ENCODE assay signal across 1 cellular context in genomic region chrX:148609766-148610698, GRCh38.
TF ChIP-seq lines count a peak whose summit lies in the region.

No MANE protein-coding gene starts in this region.

TF ChIP-seq in GM12878, 131 proteins besides CTCF, POLR2A, EP300 and RAD21 (continued from another document):
- TF ChIP-seq NKRF (conservative IDR thresholded peaks at IDR 0.05): no peak
- TF ChIP-seq BCL3 (IDR thresholded peaks at IDR 0.05; ENCODE audit: borderline replicate concordance, insufficient read depth, low read depth, low read length, poor library complexity, severe bottlenecking): no peak
- no peak for TF ChIP-seq TAF1 (IDR thresholded peaks at IDR 0.05; ENCODE audit: borderline replicate concordance, low read depth, low read length)
- TF ChIP-seq YBX1 (IDR thresholded peaks at IDR 0.05): no peak
- TF ChIP-seq FOXM1 (IDR thresholded peaks at IDR 0.05; ENCODE audit: low read depth, low read length): no peak
- peak; percentile 60 for TF ChIP-seq ATF2 (IDR thresholded peaks at IDR 0.05; ENCODE audit: low read length)
- TF ChIP-seq EED (IDR thresholded peaks at IDR 0.05; ENCODE audit: low read depth): peak; percentile 65
- TF ChIP-seq JUND (IDR thresholded peaks at IDR 0.05; ENCODE audit: low read depth, low read length): peak; percentile 65; the same call in 1 of the 2 replicates
- TF ChIP-seq CEBPB (IDR thresholded peaks at IDR 0.05; ENCODE audit: borderline replicate concordance in 1 of 2, low read depth in 2 of 2, low read length in 2 of 2): no peak
- no peak for TF ChIP-seq ESRRA (IDR thresholded peaks at IDR 0.05; ENCODE audit: low read length)
- TF ChIP-seq STAT1 (conservative IDR thresholded peaks at IDR 0.05): no peak
- TF ChIP-seq CHD2 (IDR thresholded peaks at IDR 0.05; ENCODE audit: borderline replicate concordance, low read depth, low read length): no peak
- peak; percentile 72 for TF ChIP-seq JUNB (IDR thresholded peaks at IDR 0.05)
- TF ChIP-seq TCF7 (IDR thresholded peaks at IDR 0.05; ENCODE audit: borderline replicate concordance): no peak
- TF ChIP-seq SKIL (IDR thresholded peaks at IDR 0.05; ENCODE audit: low read depth, poor library complexity, severe bottlenecking): no peak
- TF ChIP-seq NFXL1 (IDR thresholded peaks at IDR 0.05; ENCODE audit: borderline replicate concordance): no peak
- TF ChIP-seq ZNF207 (IDR thresholded peaks at IDR 0.05; ENCODE audit: borderline replicate concordance): no peak
- TF ChIP-seq MEF2A (IDR thresholded peaks at IDR 0.05; ENCODE audit: insufficient read depth, low read depth, low read length): no peak
- TF ChIP-seq IKZF2 (IDR thresholded peaks at IDR 0.05): peak; percentile 7 to 61
- no peak for TF ChIP-seq E2F8 (IDR thresholded peaks at IDR 0.05; ENCODE audit: low read depth, partially characterized antibody)
- TF ChIP-seq BACH1 (IDR thresholded peaks at IDR 0.05; ENCODE audit: borderline replicate concordance): no peak
- TF ChIP-seq SIX5 (IDR thresholded peaks at IDR 0.05; ENCODE audit: low read depth, low read length, severe bottlenecking): no peak
- TF ChIP-seq IKZF1 (conservative IDR thresholded peaks at IDR 0.05): peak; percentile 71
- TF ChIP-seq EGR1 (IDR thresholded peaks at IDR 0.05; ENCODE audit: borderline replicate concordance in 1 of 2, low read depth in 2 of 2, low read length in 2 of 2): no peak
- 0 out of 2 replicates have a peak, but pooled peaks have one; percentile 34 for TF ChIP-seq ZBED1 (IDR thresholded peaks at IDR 0.05; ENCODE audit: borderline replicate concordance)
- TF ChIP-seq SREBF2 (IDR thresholded peaks at IDR 0.05; ENCODE audit: low read length): no peak
- TF ChIP-seq BRCA1 (IDR thresholded peaks at IDR 0.05; ENCODE audit: low read depth, low read length): no peak
- TF ChIP-seq MTA2 (IDR thresholded peaks at IDR 0.05; ENCODE audit: low read depth): peak; percentile 58
- no peak for TF ChIP-seq BCLAF1 (IDR thresholded peaks at IDR 0.05)
- no peak for TF ChIP-seq SUZ12 (IDR thresholded peaks at IDR 0.05; ENCODE audit: unreplicated experiment)
- no peak for TF ChIP-seq HSF1 (IDR thresholded peaks at IDR 0.05; ENCODE audit: low read depth, low read length)
- TF ChIP-seq DPF2 (IDR thresholded peaks at IDR 0.05): peak; percentile 62
- TF ChIP-seq ZNF274 (IDR thresholded peaks at IDR 0.05; ENCODE audit: insufficient read depth, insufficient read length): no peak
- TF ChIP-seq SMAD5 (IDR thresholded peaks at IDR 0.05; ENCODE audit: low read depth): no peak
- TF ChIP-seq ATF3 (IDR thresholded peaks at IDR 0.05; ENCODE audit: borderline replicate concordance, extremely low read depth, low read depth, low read length): no peak
- TF ChIP-seq RUNX3 (IDR thresholded peaks at IDR 0.05; ENCODE audit: low read length): peak; percentile 36; the same call in 1 of the 2 replicates
- TF ChIP-seq CHD4 (IDR thresholded peaks at IDR 0.05): no peak
- no peak for TF ChIP-seq SMC3 (IDR thresholded peaks at IDR 0.05; ENCODE audit: borderline replicate concordance, low read length)
- TF ChIP-seq RAD51 (IDR thresholded peaks at IDR 0.05): no peak
- TF ChIP-seq CBFB (IDR thresholded peaks at IDR 0.05; ENCODE audit: low read depth): no peak
- TF ChIP-seq ZSCAN29 (IDR thresholded peaks at IDR 0.05): no peak
- TF ChIP-seq NFYA (IDR thresholded peaks at IDR 0.05; ENCODE audit: borderline replicate concordance, low read depth, low read length): no peak
